In the genomic region with DNA sequence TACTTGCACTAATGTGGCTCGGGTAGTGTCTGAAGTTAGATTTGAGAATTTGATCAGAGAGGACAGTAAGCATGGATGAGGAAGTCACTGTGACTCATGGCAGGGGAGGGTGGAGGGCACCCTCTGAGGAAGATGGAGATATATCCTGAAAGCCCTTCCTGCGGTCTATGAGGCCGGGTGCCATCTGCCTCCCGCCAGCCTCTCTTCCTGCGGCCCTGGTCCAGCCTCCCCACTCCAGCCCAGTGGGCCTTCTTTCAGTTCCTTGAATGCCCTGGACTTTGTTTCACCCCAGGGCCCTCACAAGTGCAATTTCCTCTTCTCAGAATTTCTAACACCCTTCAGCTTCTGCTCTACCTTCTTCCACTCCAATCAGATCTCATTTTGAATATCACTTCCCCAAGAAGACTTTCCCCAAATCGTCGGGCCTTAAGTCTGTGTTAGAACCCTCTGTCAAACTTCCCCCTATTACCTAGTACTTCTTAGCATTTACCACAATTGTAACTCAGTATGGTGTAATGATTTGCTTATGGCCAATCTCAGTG, we compare ENCODE assay signal across 14 cellular contexts. TPM values are rescaled to one million over a fixed set of nuclear protein-coding genes. Genes with fewer than 3 reads are reported as not detected.
DNase-seq lines count a peak whose midpoint lies in the region; ATAC-seq, FAIRE-seq and TF ChIP-seq lines count a peak whose summit lies in the region.
"Had no signal": no experiment of that assay in that cellular context is flagged by ENCODE, and none has a peak within 500 bp of the region (broad histone marks: within the 10 kb centered on the region; RNA-seq: fewer than 3 reads in every experiment).

No MANE protein-coding gene starts in this region.

- SMC1A ChIA-PET in GM12878 (lab: Charles Lee; ENCODE audit: uncharacterized antibody, unreplicated experiment), result interaction anchor here (1.0 to 1.1 kb wide), 4 partner anchors 10 to 23 kb away, joined by 3 to 4 read pairs (median 3); partner anchors contain the start of gene TNFAIP3

- in situ Hi-C loops in GM12878 (cut with MboI), result no loop called here

- RAD21 ChIA-PET in GM12878 (lab: Charles Lee; ENCODE audit: unreplicated experiment), result interaction anchor here (1.0 to 2.1 kb wide), 4 partner anchors 18 to 65 kb away, joined by 3 to 9 read pairs (median 4); partner anchors contain the start of gene TNFAIP3

- H3K9me3 ChIP-seq in GM12878 (replicated peaks; ENCODE audit: control insufficient read depth, insufficient read depth, low read length), result peaks cover 4% of the 10 kb centered on the region; the same call in 2 of the 3 replicates
- H3K9me3 ChIP-seq: esophagus squamous epithelium, HAP-1 had no signal

- no TSS peak for BruUV-seq in GM12878 (replicated peaks; lab: Mats Ljungman, UMichigan)

- ATAC-seq in GM18867 (IDR thresholded peaks at IDR 0.05; ENCODE audit: unreplicated experiment) (peak; percentile 55), HG03342 (IDR thresholded peaks at IDR 0.05; ENCODE audit: unreplicated experiment) (peak; percentile 53), GM12878 (peak; percentile 79), HG03280 (IDR thresholded peaks at IDR 0.05; ENCODE audit: unreplicated experiment) (no peak), GM21360 (IDR thresholded peaks at IDR 0.05; ENCODE audit: unreplicated experiment) (no peak)

- peaks cover 20% of the 10 kb centered on the region for H3K4me1 ChIP-seq in GM12878 (ENCODE audit: control insufficient read depth, insufficient read depth, low read length)

- H3K79me2 ChIP-seq in GM12878 (ENCODE audit: control insufficient read depth, insufficient read depth, low read length), result no peaks in the 10 kb centered on the region

- TF ChIP-seq EP300 in GM12878 (IDR thresholded peaks at IDR 0.05; ENCODE audit: borderline replicate concordance in 1 of 2, control insufficient read depth in 1 of 2, low read depth in 2 of 2, low read length in 2 of 2), result no peak

- TF ChIP-seq POLR2A in GM12878 (IDR thresholded peaks at IDR 0.05; ENCODE audit: low read depth, low read length), result no peak

- POLR2A ChIA-PET in GM12878 (lab: Charles Lee), result no interaction called here

- H2AFZ ChIP-seq in GM12878 (ENCODE audit: control insufficient read depth, low read depth, low read length), result peak overlapping the region; percentile 36

- H3K27ac ChIP-seq in GM12878 (ENCODE audit: control insufficient read depth, insufficient read depth), result no peak overlapping the region

- 0% methylated on average over 7 of the region's 7 CpGs for WGBS in GM12878 (ENCODE audit: insufficient coverage, insufficient replicate concordance, low lambda C conversion rate, missing lambda C conversion rate)

- no peak for DNase-seq in GM12878 (ENCODE audit: low read depth, low spot score)
- DNase-seq in posterior vena cava (ENCODE audit: low spot score), result peak; percentile 90
- DNase-seq in SW 1271 (lab: John Stamatoyannopoulos, UW), result no peak
- no peak for DNase-seq in D341Med (ENCODE audit: low spot score)
- DNase-seq: activated naive CD4-positive, alpha-beta T cell treated with anti-CD3 and anti-CD28 coated beads, Interleukin-2, amount 50 U/mL, for 16 hours; esophagus squamous epithelium; NCI-H1436 treated with DMSO at 0.1 percent for 48 hours; stimulated activated CD4-positive, alpha-beta T cell treated with anti-CD3 and anti-CD28 coated beads, Interleukin-4, amount 100 ng/mL, for 4 hours; T-helper 2 cell had no signal

- H3K9ac ChIP-seq in GM12878 (ENCODE audit: control insufficient read depth, insufficient read depth, low read length), result no peak overlapping the region

- no peak for TF ChIP-seq RAD21 in GM12878 (IDR thresholded peaks at IDR 0.05; ENCODE audit: insufficient read depth, low read depth, low read length)

- no peak overlapping the region for H3K4me2 ChIP-seq in GM12878 (ENCODE audit: control insufficient read depth, insufficient read depth)

- no peaks in the 10 kb centered on the region for H3K27me3 ChIP-seq in GM12878 (replicated peaks in 1 of 2; ENCODE audit: control insufficient read depth in 2 of 2, insufficient read depth in 2 of 2, low read length in 1 of 2)
- H3K27me3 ChIP-seq: esophagus squamous epithelium had no signal

- H3K36me3 ChIP-seq in GM12878 (ENCODE audit: control insufficient read depth in 2 of 2, insufficient read depth in 2 of 2, low read length in 1 of 2), result no peaks in the 10 kb centered on the region
- H3K36me3 ChIP-seq: esophagus squamous epithelium, HAP-1 had no signal

- FAIRE-seq in GM12878 (lab: Jason Lieb, UNC), result no peak

- CTCF ChIA-PET in GM12878 (lab: Yijun Ruan, JAX), result interaction anchor here (1.2 kb wide), 1 partner anchor 35 kb away, joined by 6 read pairs; no protein-coding TSS in a partner anchor

- no peak for TF ChIP-seq CTCF in GM12878 (IDR thresholded peaks at IDR 0.05 in 2 of 3, conservative IDR thresholded peaks at IDR 0.05 in 1 of 3; ENCODE audit: control insufficient read depth in 2 of 3, extremely low read depth in 1 of 3, insufficient read depth in 1 of 3, low read depth in 3 of 3, low read length in 3 of 3)

- no peak overlapping the region for H3K4me3 ChIP-seq in GM12878
- H3K4me3 ChIP-seq: esophagus squamous epithelium, HAP-1 had no signal

- intact Hi-C loops in GM12878 (cut with micrococcal nuclease; ENCODE audit: unreplicated experiment), result no loop called here
- intact Hi-C loops in posterior vena cava (cut with DNase I), result no loop called here

- no peaks in the 10 kb centered on the region for H4K20me1 ChIP-seq in GM12878 (ENCODE audit: control insufficient read depth, insufficient read depth)

TF ChIP-seq in GM12878, 131 proteins besides CTCF, POLR2A, EP300 and RAD21:
- TF ChIP-seq BCL11A (IDR thresholded peaks at IDR 0.05; ENCODE audit: low read depth, low read length), result 0 out of 2 replicates have a peak, but pooled peaks have one; percentile 24
- no peak for TF ChIP-seq RBBP5 (conservative IDR thresholded peaks at IDR 0.05)
- TF ChIP-seq JUND (IDR thresholded peaks at IDR 0.05; ENCODE audit: low read depth, low read length), result no peak
- 0 out of 2 replicates have a peak, but pooled peaks have one; percentile 40 for TF ChIP-seq CBX5 (IDR thresholded peaks at IDR 0.05; ENCODE audit: low read depth)
- peak; percentile 68 for TF ChIP-seq SPI1 (IDR thresholded peaks at IDR 0.05; ENCODE audit: borderline replicate concordance, insufficient read depth, low read depth, low read length)
- peak; percentile 40 for TF ChIP-seq JUNB (IDR thresholded peaks at IDR 0.05)
- TF ChIP-seq ETV6 (conservative IDR thresholded peaks at IDR 0.05 in 1 of 2, IDR thresholded peaks at IDR 0.05 in 1 of 2; ENCODE audit: borderline replicate concordance in 1 of 2, low read depth in 1 of 2), result peak in 1 of 2 experiments; percentile 89; a peak in 2 of 4 replicates
- TF ChIP-seq RUNX3 (IDR thresholded peaks at IDR 0.05; ENCODE audit: low read length), result peak; percentile 54; the same call in 1 of the 2 replicates
- 0 out of 2 replicates have a peak, but pooled peaks have one; percentile 45 for TF ChIP-seq DPF2 (IDR thresholded peaks at IDR 0.05)
- no peak for TF ChIP-seq MEF2B (IDR thresholded peaks at IDR 0.05; ENCODE audit: partially characterized antibody, poor library complexity, severe bottlenecking)
- TF ChIP-seq ATF7 (IDR thresholded peaks at IDR 0.05; ENCODE audit: low read depth), result 0 out of 2 replicates have a peak, but pooled peaks have one; percentile 18
- TF ChIP-seq ZBTB33 (IDR thresholded peaks at IDR 0.05), result peak; percentile 31; the same call in 1 of the 2 replicates
- peak; percentile 76; the same call in 1 of the 2 replicates for TF ChIP-seq EED (IDR thresholded peaks at IDR 0.05; ENCODE audit: low read depth)
- no peak for TF ChIP-seq GABPA (IDR thresholded peaks at IDR 0.05; ENCODE audit: low read depth)
TF ChIP-seq in GM12878: peak in this region for 10.

RNA-seq across cellular contexts. Expression of gene TNFAIP3, which starts 20.2 kb away (rescaled TPM):
- 258 and 260 TPM in 2 replicates for total RNA-seq in GM12878 (2013; cell fraction: nucleolus; rRNA removed)
- total RNA-seq in GM12878 (2014; rRNA removed) (84.0 and 96.8 TPM in 2 replicates), GM12878 (2014; rRNA removed; fragmentation: Illumina TruSeq; extraction: Trizol) (81.4 and 82.4 TPM in 2 replicates), GM12878 (2021) (220 and 229 TPM in 2 replicates), posterior vena cava (10 to 100 TPM; 19.0 to 28.6 TPM)
- polyA plus RNA-seq in GM12878 (2011; ENCODE audit: low read depth), result 59.4 TPM
- polyA plus RNA-seq in GM12878 (2011; rRNA removed) (308 and 350 TPM in 2 replicates), GM12878 (2014; fragmentation: Illumina TruSeq; extraction: Trizol) (149 and 171 TPM in 2 replicates), GM12878 (2014; fragmentation: Nextera tagmentation; extraction: Ambion mirVana) (10 to 100 TPM; 18.0 to 31.5 TPM), GM12878 (2014; rRNA removed) (138 and 149 TPM in 2 replicates), GM12878 (2016; fragmentation: Nextera tagmentation; extraction: Ambion mirVana) (100 to 1,000 TPM; 126 to 128 TPM)
- polyA plus RNA-seq in GM12878 (2011; cell fraction: cytosol; rRNA removed), result 204 and 210 TPM in 2 replicates
- polyA plus RNA-seq in GM12878 (2011; cell fraction: nucleus; rRNA removed), result 565 and 695 TPM in 2 replicates
- 64.6 and 107 TPM in 2 replicates for polyA plus RNA-seq in GM12878 (2012)
- polyA minus RNA-seq in GM12878 (2011; rRNA and poly(A)+ RNA removed), result 268 and 281 TPM in 2 replicates
- polyA minus RNA-seq in GM12878 (2011; cell fraction: cytosol; rRNA and poly(A)+ RNA removed), result 95.9 and 104 TPM in 2 replicates
- 243 and 270 TPM in 2 replicates for polyA minus RNA-seq in GM12878 (2011; cell fraction: nucleus; rRNA and poly(A)+ RNA removed)

Comparison
In these comparisons a context has a peak if more than half of its experiments do, and no peak if none do; other contexts are left out.
1. ATAC-seq: peak in GM18867 (single experiment), HG03342 (single experiment) and GM12878 (single experiment); none in HG03280 (single experiment) and GM21360 (single experiment).